1 cellular context compared by ENCODE assay signal in genomic region chr2:27701676-27702075, GRCh38.
TF ChIP-seq lines count a peak whose summit lies in the region.

No MANE protein-coding gene starts in this region.

TF ChIP-seq in IMR-90, 13 proteins besides CTCF, POLR2A, EP300 and RAD21 (continued from another document):
- TF ChIP-seq, protein P1, sequence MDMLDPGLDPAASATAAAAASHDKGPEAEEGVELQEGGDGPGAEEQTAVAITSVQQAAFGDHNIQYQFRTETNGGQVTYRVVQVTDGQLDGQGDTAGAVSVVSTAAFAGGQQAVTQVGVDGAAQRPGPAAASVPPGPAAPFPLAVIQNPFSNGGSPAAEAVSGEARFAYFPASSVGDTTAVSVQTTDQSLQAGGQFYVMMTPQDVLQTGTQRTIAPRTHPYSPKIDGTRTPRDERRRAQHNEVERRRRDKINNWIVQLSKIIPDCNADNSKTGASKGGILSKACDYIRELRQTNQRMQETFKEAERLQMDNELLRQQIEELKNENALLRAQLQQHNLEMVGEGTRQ (IDR thresholded peaks at IDR 0.05; ENCODE audit: low read depth, low read length), result no peak
- TF ChIP-seq MAZ (IDR thresholded peaks at IDR 0.05; ENCODE audit: borderline replicate concordance, low read depth, low read length) (no peak), CHD1 (IDR thresholded peaks at IDR 0.05; ENCODE audit: low read depth, low read length) (no peak), FOS (IDR thresholded peaks at IDR 0.05; ENCODE audit: low read depth, low read length) (no peak), ELK1 (IDR thresholded peaks at IDR 0.05; ENCODE audit: borderline replicate concordance, low read depth, low read length) (no peak)
